11 cellular contexts compared by ENCODE assay signal in genomic region chr2:160715428-160715827, GRCh38.
"Had no signal": no experiment of that assay in that cellular context is flagged by ENCODE, and none has a peak within 500 bp of the region (broad histone marks: within the 10 kb centered on the region; RNA-seq: fewer than 3 reads in every experiment).

No MANE protein-coding gene starts in this region.

- H3K4me3 ChIP-seq: left lung, pancreas, sigmoid colon, spleen, suprapubic skin had no signal

- DNase-seq: activated CD4-positive, alpha-beta T cell treated with anti-CD3 and anti-CD28 coated beads, Interleukin-2, amount 50 U/mL, for 48 hours; activated CD4-positive, CD25-positive, alpha-beta regulatory T cell treated with anti-CD3 and anti-CD28 coated beads, Interleukin-2, amount 50 U/mL, for 72 hours; activated naive CD4-positive, alpha-beta T cell treated with anti-CD3 and anti-CD28 coated beads for 36 hours; hippocampal formation; left lung; mammary epithelial cell; pancreas; sigmoid colon; spleen; T1000 had no signal
